Comparison of ENCODE assay signal across 1 cellular context in the genomic region with DNA sequence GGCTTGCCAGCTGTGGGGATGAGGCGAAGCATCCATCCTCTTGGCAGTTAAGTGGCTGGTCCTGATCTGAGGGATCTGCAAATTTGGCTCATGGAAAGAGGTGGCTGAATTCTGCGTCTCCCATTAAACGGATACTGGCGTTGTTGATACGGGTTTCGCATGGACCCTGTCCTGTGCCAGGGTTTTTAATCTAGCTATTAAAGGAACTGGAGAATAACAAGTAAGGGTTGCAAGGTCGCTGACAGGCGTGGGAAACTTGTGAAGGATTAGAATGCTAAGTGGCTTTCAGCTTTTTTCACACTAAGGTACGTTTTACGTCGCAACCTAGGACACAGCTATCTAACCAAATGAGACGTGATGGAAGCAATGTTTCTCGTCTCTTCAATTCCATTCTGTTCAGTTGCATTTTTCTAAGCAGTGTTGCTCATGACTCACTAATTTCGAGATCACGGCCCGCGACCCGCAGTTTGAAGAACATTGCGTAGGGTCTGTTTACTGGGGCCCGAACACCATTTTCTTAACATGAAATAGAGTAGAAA.
TF ChIP-seq lines count a peak whose summit lies in the region.

No MANE protein-coding gene starts in this region.

TF ChIP-seq in K562, 482 proteins besides CTCF, POLR2A, EP300 and RAD21 (continued from another document):
- no peak for TF ChIP-seq ZNF280B (CRISPR knock-in tag; IDR thresholded peaks at IDR 0.05)
- no peak for TF ChIP-seq SIN3B (IDR thresholded peaks at IDR 0.05; ENCODE audit: low read depth)
- no peak for TF ChIP-seq EGR1 (conservative IDR thresholded peaks at IDR 0.05)
- 0 out of 2 replicates have a peak, but pooled peaks have one; percentile 14 for TF ChIP-seq ZBTB9 (CRISPR knock-in tag; IDR thresholded peaks at IDR 0.05)
- TF ChIP-seq CTBP1 (IDR thresholded peaks at IDR 0.05; ENCODE audit: borderline replicate concordance), result no peak
- 0 out of 4 replicates have a peak, but pooled peaks of 1 of the 2 experiments have one; percentile 25 for TF ChIP-seq MLLT1 (IDR thresholded peaks at IDR 0.05)
- TF ChIP-seq TAL1 (IDR thresholded peaks at IDR 0.05), result no peak; the same call in 1 of the 2 replicates
- TF ChIP-seq NR2C2 (CRISPR knock-in tag; IDR thresholded peaks at IDR 0.05), result no peak
- TF ChIP-seq NR2C2 (tag; IDR thresholded peaks at IDR 0.05), result no peak
